Comparison of ENCODE assay signal across 8 cellular contexts in genomic region chr4:184163813-184164212, GRCh38. TPM values are rescaled to one million over a fixed set of nuclear protein-coding genes. Genes with fewer than 3 reads are reported as not detected.
A peak's percentile ranks its signal among the peaks of the same experiment; 100 is the strongest.
DNase-seq lines count a peak whose midpoint lies in the region; ATAC-seq and TF ChIP-seq lines count a peak whose summit lies in the region.

No MANE protein-coding gene starts in this region.

- no peaks in the 10 kb centered on the region for H3K36me3 ChIP-seq in Peyer's patch

- H3K27me3 Mint-ChIP-seq in Calu3 (ENCODE audit: unreplicated experiment): peaks cover 28% of the 10 kb centered on the region
- H3K27me3 Mint-ChIP-seq in CD4-positive, alpha-beta T cell: peaks cover 91% of the 10 kb centered on the region

- no peak overlapping the region for H3K4me3 Mint-ChIP-seq in Calu3 (ENCODE audit: low read depth, unreplicated experiment)
- no peak overlapping the region for H3K4me3 Mint-ChIP-seq in CD4-positive, alpha-beta T cell

- TF ChIP-seq POLR2A in Peyer's patch (IDR thresholded peaks at IDR 0.05): no peak

- CTCF ChIA-PET in Calu3 (lab: Charles Lee): no interaction called here
- CTCF ChIA-PET in HEK293T (lab: Yijun Ruan, JAX): interaction anchor here (0.7 to 1.5 kb wide), 5 partner anchors 21 to 323 kb away, joined by 3 to 4 read pairs (median 3); no protein-coding TSS in a partner anchor
- CTCF ChIA-PET in CD4-positive, alpha-beta T cell (lab: Charles Lee): no interaction called here

- H3K4me1 ChIP-seq in Peyer's patch: peaks cover 0 to 7% (median 0%) of the 10 kb centered on the region in 4 donors

- H3K27ac ChIP-seq in Peyer's patch: no peak overlapping the region
- no peak overlapping the region for H3K27ac ChIP-seq in CD4-positive, alpha-beta T cell (ENCODE audit: low read depth, low read length)

- no peaks in the 10 kb centered on the region for H3K27me3 ChIP-seq in Peyer's patch
- peaks cover 37% of the 10 kb centered on the region for H3K27me3 ChIP-seq in CD4-positive, alpha-beta T cell (ENCODE audit: control insufficient read depth, insufficient read depth, low read length)

- no peaks in the 10 kb centered on the region for H3K9me3 ChIP-seq in Peyer's patch
- H3K9me3 ChIP-seq in CD4-positive, alpha-beta T cell (ENCODE audit: control insufficient read depth, low read length): no peaks in the 10 kb centered on the region

- POLR2A ChIA-PET in HEK293T (lab: Yijun Ruan, JAX): no interaction called here
- POLR2A ChIA-PET in CD4-positive, alpha-beta T cell (lab: Charles Lee): no interaction called here

- H3K27ac Mint-ChIP-seq in Calu3 (ENCODE audit: unreplicated experiment): no peak overlapping the region
- no peak overlapping the region for H3K27ac Mint-ChIP-seq in CD4-positive, alpha-beta T cell

- no peaks in the 10 kb centered on the region for H3K4me1 Mint-ChIP-seq in Calu3 (ENCODE audit: low read depth, unreplicated experiment)
- no peaks in the 10 kb centered on the region for H3K4me1 Mint-ChIP-seq in CD4-positive, alpha-beta T cell (ENCODE audit: low read depth)

- H3K4me3 ChIP-seq in Peyer's patch: no peak overlapping the region

- H3K9me3 Mint-ChIP-seq in Calu3 (ENCODE audit: low read depth, unreplicated experiment): no peaks in the 10 kb centered on the region
- no peaks in the 10 kb centered on the region for H3K9me3 Mint-ChIP-seq in CD4-positive, alpha-beta T cell

- peak; percentile 37 for TF ChIP-seq CTCF in Calu3 (IDR thresholded peaks at IDR 0.05; ENCODE audit: unreplicated experiment)
- peak in 4 of 6 experiments; percentile 42 to 68 (median 61) for TF ChIP-seq CTCF in Peyer's patch (IDR thresholded peaks at IDR 0.05)
- no peak for TF ChIP-seq CTCF in CD4-positive, alpha-beta T cell (IDR thresholded peaks at IDR 0.05)

- peak; percentile 70 for DNase-seq in Calu3
- peak; percentile 66 for DNase-seq in HEK293T (ENCODE audit: extremely low spot score)
- DNase-seq in Peyer's patch: peak in 1 of 3 donors; percentile 55
- peak; percentile 83 for DNase-seq in ecto neural progenitor cell (ENCODE audit: low spot score)
- peak; percentile 59 for DNase-seq in midbrain (lab: John Stamatoyannopoulos, UW)
- DNase-seq in CD4-positive, alpha-beta T cell: no peak

- no peaks in the 10 kb centered on the region for H3K36me3 Mint-ChIP-seq in Calu3 (ENCODE audit: insufficient read depth, unreplicated experiment)
- H3K36me3 Mint-ChIP-seq in CD4-positive, alpha-beta T cell (ENCODE audit: low read depth): no peaks in the 10 kb centered on the region

- intact Hi-C loops in Calu3 (cut with micrococcal nuclease; ENCODE audit: unreplicated experiment): loop anchor here (1.0 to 5.0 kb wide), 2 partner anchors 324 to 692 kb away; no protein-coding TSS in a partner anchor
- intact Hi-C loops in CD4-positive, alpha-beta T cell (cut with DNase I, micrococcal nuclease): no loop called here

- BruUV-seq in Calu3 (replicated peaks; lab: Mats Ljungman, UMichigan): no TSS peak

- ATAC-seq in HG02798 (IDR thresholded peaks at IDR 0.05; ENCODE audit: poor library complexity, unreplicated experiment) (no peak), HG02840 (IDR thresholded peaks at IDR 0.05; ENCODE audit: low FRiP score, unreplicated experiment) (no peak)
- ATAC-seq in CD4-positive, alpha-beta T cell (ENCODE audit: poor library complexity): no peak

TF ChIP-seq in HEK293T, 16 proteins besides CTCF, POLR2A, EP300 and RAD21:
- no peak for TF ChIP-seq L3MBTL2 (conservative IDR thresholded peaks at IDR 0.05)

RNA-seq across cellular contexts. Expression of gene ENPP6, which starts 53.9 kb away (rescaled TPM):
- total RNA-seq in Calu3 (2022) (not detected in 2 replicates), Peyer's patch (1 to 10 TPM in 1 of 4 donors, under 1 TPM in 2, not detected in 1; 0.35 to 1.0 (median 0.40) TPM)
- not detected for total RNA-seq in CD4-positive, alpha-beta T cell

Comparison
In these comparisons a context has a peak if more than half of its experiments do, and no peak if none do; other contexts are left out.
1. DNase-seq: peak in Calu3 (single experiment), HEK293T (single experiment), ecto neural progenitor cell (single experiment) and midbrain (single experiment); none in CD4-positive, alpha-beta T cell (0 of 10).